In the genomic region with DNA sequence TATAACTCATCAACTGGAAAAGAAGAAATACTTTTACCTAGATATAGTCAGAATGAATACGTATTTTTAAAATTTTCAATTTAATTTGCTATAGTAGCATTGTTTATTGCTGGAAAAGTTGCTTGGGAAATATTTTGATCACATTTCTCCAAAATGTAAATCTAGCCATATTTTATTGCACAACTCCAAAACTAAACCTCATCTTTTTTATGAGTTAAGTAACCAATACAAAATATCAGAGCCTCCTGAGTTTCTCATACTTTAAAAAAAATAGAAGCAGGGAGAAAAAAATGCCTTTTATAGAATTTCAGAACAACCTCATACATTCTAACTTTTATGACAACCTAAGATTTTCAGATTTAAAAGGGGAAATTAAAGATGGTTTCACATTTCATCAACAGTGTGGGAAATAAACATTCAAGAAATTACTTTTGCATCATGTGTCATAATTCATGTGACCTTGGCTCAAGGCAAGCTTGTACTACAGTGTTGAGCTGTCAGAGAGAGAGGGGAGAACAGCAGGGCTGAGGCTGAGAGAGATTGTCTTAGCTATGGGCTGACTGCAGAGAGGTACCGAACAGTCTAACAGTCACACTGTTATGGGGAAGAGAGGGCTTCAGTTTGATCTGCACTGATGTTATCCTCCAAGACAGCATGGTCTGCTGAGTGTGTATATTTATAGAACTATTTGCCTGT, we compare ENCODE assay signal across 14 cellular contexts.
DNase-seq lines count a peak whose midpoint lies in the region; ATAC-seq and TF ChIP-seq lines count a peak whose summit lies in the region.
"Had no signal": no experiment of that assay in that cellular context is flagged by ENCODE, and none has a peak within 500 bp of the region (broad histone marks: within the 10 kb centered on the region; RNA-seq: fewer than 3 reads in every experiment).

No MANE protein-coding gene starts in this region.

- no peaks in the 10 kb centered on the region for H3K9me3 ChIP-seq in colonic mucosa

- H3K9ac ChIP-seq in colonic mucosa (ENCODE audit: low read depth in 2 of 2, low read length in 2 of 2), result no peak overlapping the region

- TF ChIP-seq CTCF in colonic mucosa (IDR thresholded peaks at IDR 0.05) (no peak), HFFc6 (IDR thresholded peaks at IDR 0.05) (no peak)

- DNase-seq in sciatic nerve (ENCODE audit: low spot score) (no peak), colonic mucosa (no peak), HFFc6 (no peak), T1000 (lab: John Stamatoyannopoulos, UW) (no peak), head of caudate nucleus (no peak)
- DNase-seq: activated effector memory CD4-positive, alpha-beta T cell treated with Interleukin-2 at 50 U/mL for 16 hours; Calu3; hypothalamus; NCI-H187 treated with DMSO at 0.1 percent for 48 hours had no signal

- H3K4me3 ChIP-seq in colonic mucosa, result no peak overlapping the region
- H3K4me3 ChIP-seq: coronary artery, GM12878 had no signal

- H3K4me1 ChIP-seq in colonic mucosa, result no peaks in the 10 kb centered on the region

- H3K27ac ChIP-seq in colonic mucosa, result no peak overlapping the region
- H3K27ac ChIP-seq: coronary artery had no signal

- H3K27me3 ChIP-seq in colonic mucosa, result no peaks in the 10 kb centered on the region

- H3K27me3 Mint-ChIP-seq in activated T-helper 17 cell treated with anti-CD3 and anti-CD28 coated beads, Interleukin-2, amount 50 U/mL, for 72 hours, result peaks cover 12% of the 10 kb centered on the region
- peaks cover 3% of the 10 kb centered on the region; the same call in 1 of the 2 replicates for H3K27me3 Mint-ChIP-seq in HFFc6 (ENCODE audit: insufficient read depth)

- H3K27ac Mint-ChIP-seq in activated T-helper 17 cell treated with anti-CD3 and anti-CD28 coated beads, Interleukin-2, amount 50 U/mL, for 72 hours, result no peak overlapping the region
- H3K27ac Mint-ChIP-seq in HFFc6, result no peak overlapping the region

- peak; percentile 73 for ATAC-seq in GM18858 (IDR thresholded peaks at IDR 0.05; ENCODE audit: unreplicated experiment)
- ATAC-seq in HG02642 (IDR thresholded peaks at IDR 0.05; ENCODE audit: poor library complexity, unreplicated experiment), result peak; percentile 75
- ATAC-seq in activated T-helper 17 cell treated with anti-CD3 and anti-CD28 coated beads, Interleukin-2, amount 50 U/mL, for 72 hours (replicated peaks), result peak; percentile 37
- peak; percentile 67 for ATAC-seq in sciatic nerve
- ATAC-seq: GM12878 had no signal

- H3K4me1 Mint-ChIP-seq in activated T-helper 17 cell treated with anti-CD3 and anti-CD28 coated beads, Interleukin-2, amount 50 U/mL, for 72 hours, result no peaks in the 10 kb centered on the region
- H3K4me1 Mint-ChIP-seq in HFFc6 (ENCODE audit: low read depth), result peaks cover 21% of the 10 kb centered on the region

- H3K36me3 ChIP-seq in colonic mucosa, result no peaks in the 10 kb centered on the region

- H3K36me3 Mint-ChIP-seq in activated T-helper 17 cell treated with anti-CD3 and anti-CD28 coated beads, Interleukin-2, amount 50 U/mL, for 72 hours (ENCODE audit: low read depth), result no peaks in the 10 kb centered on the region
- H3K36me3 Mint-ChIP-seq in HFFc6 (ENCODE audit: low read depth), result no peaks in the 10 kb centered on the region

- H3K9me3 Mint-ChIP-seq in activated T-helper 17 cell treated with anti-CD3 and anti-CD28 coated beads, Interleukin-2, amount 50 U/mL, for 72 hours, result no peaks in the 10 kb centered on the region
- no peaks in the 10 kb centered on the region for H3K9me3 Mint-ChIP-seq in HFFc6

- H3K4me3 Mint-ChIP-seq in activated T-helper 17 cell treated with anti-CD3 and anti-CD28 coated beads, Interleukin-2, amount 50 U/mL, for 72 hours, result no peak overlapping the region
- H3K4me3 Mint-ChIP-seq in HFFc6, result no peak overlapping the region

- intact Hi-C loops in sciatic nerve (cut with DNase I), result no loop called here
- intact Hi-C loops in colonic mucosa (cut with DNase I), result no loop called here
- intact Hi-C loops in head of caudate nucleus (cut with DNase I), result no loop called here
